ENCODE assay signal across 9 cellular contexts in the genomic region with DNA sequence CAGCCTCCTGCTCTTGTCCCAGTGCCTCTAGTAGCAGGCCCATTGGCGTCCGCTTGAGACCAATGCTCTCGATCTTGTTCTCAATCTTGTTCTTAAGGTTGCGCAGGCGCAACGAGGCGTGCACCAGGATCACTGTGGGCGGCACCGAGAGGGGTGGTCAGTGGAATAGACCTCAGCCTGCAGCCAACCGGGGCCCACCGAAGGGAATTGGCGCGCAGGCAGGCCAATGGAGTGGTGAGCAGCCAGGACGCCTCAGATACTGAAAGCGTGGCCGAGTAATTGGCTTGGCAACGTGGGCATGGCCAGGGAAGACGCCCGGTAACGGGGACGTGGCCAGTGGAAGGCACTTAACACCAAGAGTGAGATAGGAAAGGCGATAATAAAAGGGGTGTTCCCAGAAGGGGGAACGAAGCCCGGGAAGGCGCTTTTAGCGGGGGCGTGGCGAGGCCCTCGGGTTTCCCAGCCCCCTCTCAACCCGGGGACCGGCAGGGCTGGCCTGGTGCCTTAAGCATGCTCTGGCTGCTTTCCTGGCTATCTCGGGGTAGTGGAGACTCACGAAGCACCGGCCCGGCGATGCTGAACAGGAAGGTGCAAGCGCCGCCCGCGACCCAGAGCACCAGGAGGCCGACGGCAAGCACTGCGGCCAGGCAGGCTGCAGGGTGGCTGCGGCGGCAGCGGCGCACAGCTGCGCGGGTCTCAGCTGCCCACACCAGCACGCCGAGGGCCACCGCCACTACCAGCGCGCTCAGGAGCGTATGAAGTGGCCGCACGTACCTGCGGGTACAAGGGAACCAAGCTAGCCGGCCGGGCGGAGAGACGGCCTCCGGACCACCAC. TPM values are rescaled to one million over a fixed set of nuclear protein-coding genes. Genes with fewer than 3 reads are reported as not detected.
DNase-seq lines count a peak whose midpoint lies in the region; ATAC-seq and TF ChIP-seq lines count a peak whose summit lies in the region.
"Had no signal": no experiment of that assay in that cellular context is flagged by ENCODE, and none has a peak within 500 bp of the region (broad histone marks: within the 10 kb centered on the region; RNA-seq: fewer than 3 reads in every experiment).

No MANE protein-coding gene starts in this region.

- ATAC-seq in GM21423 (IDR thresholded peaks at IDR 0.05; ENCODE audit: unreplicated experiment) (no peak), HG03571 (IDR thresholded peaks at IDR 0.05; ENCODE audit: unreplicated experiment) (no peak)

- 25 to 30% methylated on average over 21 to 25 of the region's 63 CpGs for WGBS in GM23248 (ENCODE audit: low coverage in 1 of 2, low lambda C conversion rate in 2 of 2, missing lambda C conversion rate in 2 of 2), 2 experiments

- H3F3A ChIP-seq in GM23248 (ENCODE audit: insufficient read depth) = no peaks in the 10 kb centered on the region

- H3K4me3 Mint-ChIP-seq in immature natural killer cell = peak overlapping the region in 4 of 5 donors; percentile 30 to 81 (median 33)

- intact Hi-C loops in breast epithelium (cut with DNase I; ENCODE audit: low total_unique reads) = no loop called here

- no peak overlapping the region for H2AFZ ChIP-seq in GM23248

- H3K4me1 ChIP-seq in GM23248 (ENCODE audit: insufficient read depth) = no peaks in the 10 kb centered on the region
- H3K4me1 ChIP-seq in breast epithelium = no peaks in the 10 kb centered on the region

- in situ Hi-C loops in GM23248 (cut with MboI) = no loop called here

- H3K9ac ChIP-seq in GM23248 = peak overlapping the region; percentile 83

- H3K36me3 ChIP-seq in GM23248 (ENCODE audit: low read depth) (no peaks in the 10 kb centered on the region; the same call in 1 of the 2 replicates), breast epithelium (no peaks in the 10 kb centered on the region)

- peaks cover 20% of the 10 kb centered on the region for H3K79me2 ChIP-seq in GM23248 (ENCODE audit: insufficient read depth)

- H3K4me1 Mint-ChIP-seq in immature natural killer cell = peaks cover 0 to 17% of the 10 kb centered on the region in 2 donors

- no peak for TF ChIP-seq CTCF in breast epithelium (IDR thresholded peaks at IDR 0.05)

- H3K4me2 ChIP-seq in GM23248 (ENCODE audit: unreplicated experiment) = peak overlapping the region; percentile 88

- H3K9me3 Mint-ChIP-seq in immature natural killer cell = no peaks in the 10 kb centered on the region

- H3K27me3 Mint-ChIP-seq in immature natural killer cell (ENCODE audit: low read depth in 3 of 3) = peaks cover 4 to 6% (median 5%) of the 10 kb centered on the region in 3 donors

- peak overlapping the region in 5 of 6 donors; percentile 31 to 46 (median 40) for H3K27ac Mint-ChIP-seq in immature natural killer cell

- no peaks in the 10 kb centered on the region for H3K36me3 Mint-ChIP-seq in immature natural killer cell

- H4K20me1 ChIP-seq in GM23248 (ENCODE audit: insufficient read depth) = no peaks in the 10 kb centered on the region

- DNase-seq in GM23248 = peak; percentile 48
- DNase-seq in breast epithelium (ENCODE audit: low spot score in 2 of 2) = peak; percentile 65 to 76
- no peak for DNase-seq in immature natural killer cell
- DNase-seq in skeletal muscle cell (ENCODE audit: low read depth) = peak; percentile 41
- no peak for DNase-seq in activated gamma-delta T cell (lab: John Stamatoyannopoulos, UW)
- no peak for DNase-seq in activated CD4-positive, alpha-beta T cell treated with anti-CD3 and anti-CD28 coated beads, Interleukin-2, amount 50 U/mL, for 48 hours
- DNase-seq: activated gamma-delta T cell treated with Interleukin-2 at 50 U/mL for 16 hours had no signal

- TF ChIP-seq POLR2A in breast epithelium (IDR thresholded peaks at IDR 0.05) = no peak

- H3K27ac ChIP-seq in GM23248 (no peak overlapping the region), breast epithelium (peak overlapping the region; percentile 16 to 29)

- no peaks in the 10 kb centered on the region for H3K9me2 ChIP-seq in GM23248 (ENCODE audit: insufficient read depth)

- H3K4me3 ChIP-seq in GM23248 = peak overlapping the region; percentile 94
- H3K4me3 ChIP-seq in breast epithelium = peak overlapping the region; percentile 46 to 72 (median 56)
- peak overlapping the region; percentile 74 for H3K4me3 ChIP-seq in skeletal muscle cell (ENCODE audit: low read depth, low read length)

- no peaks in the 10 kb centered on the region for H3K27me3 ChIP-seq in GM23248 (replicated peaks; ENCODE audit: insufficient read depth)
- H3K27me3 ChIP-seq in breast epithelium = peaks cover 0 to 20% of the 10 kb centered on the region in 2 donors

- H3K9me3 ChIP-seq in GM23248 (ENCODE audit: low read depth) (no peaks in the 10 kb centered on the region), breast epithelium (no peaks in the 10 kb centered on the region)

RNA-seq across cellular contexts. Expression of a gene that starts 1.7 kb away (rescaled TPM):
- total RNA-seq in GM23248 (2014; rRNA removed; shearing (Covaris generic)) = 17.5 and 24.6 TPM in 2 replicates
- 141 and 143 TPM in 2 replicates for polyA plus RNA-seq in GM23248 (2016; fragmentation: Nextera tagmentation; extraction: Ambion mirVana)
- 10 to 100 TPM in 1 of 3 donors, 1 to 10 TPM in 2; 5.9 to 18.4 (median 6.6) TPM for total RNA-seq in breast epithelium
- 10 to 100 TPM; 27.7 to 66.4 (median 36.3) TPM for polyA plus RNA-seq in immature natural killer cell

RNA-seq across cellular contexts. Expression of a gene that starts 7.6 kb away (rescaled TPM):
- total RNA-seq in GM23248 (2014; rRNA removed; shearing (Covaris generic)) = 78.5 and 91.9 TPM in 2 replicates
- polyA plus RNA-seq in GM23248 (2016; fragmentation: Nextera tagmentation; extraction: Ambion mirVana) (101 and 103 TPM in 2 replicates), immature natural killer cell (100 to 1,000 TPM; 104 to 105 (median 104) TPM)
- total RNA-seq in breast epithelium = 100 to 1,000 TPM in 1 of 3 donors, 10 to 100 TPM in 2; 95.7 to 134 (median 98.6) TPM

RNA-seq across cellular contexts. Expression of a gene that starts 13.3 kb away (rescaled TPM):
- 0.22 TPM in 1 of 2 replicates, not detected in the other for total RNA-seq in GM23248 (2014; rRNA removed; shearing (Covaris generic))
- polyA plus RNA-seq in GM23248 (2016; fragmentation: Nextera tagmentation; extraction: Ambion mirVana) (0.94 and 1.3 TPM in 2 replicates), immature natural killer cell (1 to 10 TPM in 1 of 3 donors, under 1 TPM in 2; 0.49 to 1.3 (median 0.50) TPM)
- 1 to 10 TPM in 2 of 3 donors, under 1 TPM in 1; 0.80 to 6.3 (median 4.3) TPM for total RNA-seq in breast epithelium

RNA-seq across cellular contexts. Expression of a gene that starts 28.9 kb away (rescaled TPM):
- total RNA-seq in GM23248 (2014; rRNA removed; shearing (Covaris generic)) = 72.5 and 85.6 TPM in 2 replicates
- polyA plus RNA-seq in GM23248 (2016; fragmentation: Nextera tagmentation; extraction: Ambion mirVana) (53.0 and 57.3 TPM in 2 replicates), immature natural killer cell (1 to 10 TPM; 1.1 to 9.0 (median 4.2) TPM)
- total RNA-seq in breast epithelium = 10 to 100 TPM; 44.1 to 93.3 (median 52.1) TPM

RNA-seq across cellular contexts. Expression of a gene that starts 51.4 kb away (rescaled TPM):
- 19.7 and 22.4 TPM in 2 replicates for total RNA-seq in GM23248 (2014; rRNA removed; shearing (Covaris generic))
- 20.9 and 23.8 TPM in 2 replicates for polyA plus RNA-seq in GM23248 (2016; fragmentation: Nextera tagmentation; extraction: Ambion mirVana)
- total RNA-seq in breast epithelium = 10 to 100 TPM; 21.1 to 28.8 (median 27.8) TPM
- 10 to 100 TPM; 26.3 to 55.3 (median 27.2) TPM for polyA plus RNA-seq in immature natural killer cell

Comparison
In these comparisons a context has a peak if more than half of its experiments do, and no peak if none do; other contexts are left out.
1. DNase-seq: peak in GM23248 (single experiment), breast epithelium (2 of 2) and skeletal muscle cell (single experiment); none in immature natural killer cell (0 of 3), activated gamma-delta T cell (single experiment) and activated CD4-positive, alpha-beta T cell treated with anti-CD3 and anti-CD28 coated beads, Interleukin-2, amount 50 U/mL, for 48 hours (0 of 2).
2. Peak in every context shown above with its lines, with median percentiles within 50 percentile points of each other: H3K4me3 ChIP-seq.